22 cellular contexts compared by ENCODE assay signal in genomic region chr13:111877906-111878305, GRCh38.
DNase-seq lines count a peak whose midpoint lies in the region; ATAC-seq, FAIRE-seq and TF ChIP-seq lines count a peak whose summit lies in the region.
"Had no signal": no experiment of that assay in that cellular context is flagged by ENCODE, and none has a peak within 500 bp of the region (broad histone marks: within the 10 kb centered on the region; RNA-seq: fewer than 3 reads in every experiment).

No MANE protein-coding gene starts in this region.

- H3K4me1 Mint-ChIP-seq in activated CD8-positive, alpha-beta memory T cell treated with anti-CD3 and anti-CD28 coated beads, Interleukin-2, amount 10 ng/mL, durations not matched to agents 7 days and 5 days = no peaks in the 10 kb centered on the region

- FAIRE-seq in H1 (lab: Jason Lieb, UNC) = no peak
- FAIRE-seq: A549, D721Med, G401.6, GM12891, GM19239 had no signal

- H3K4ac ChIP-seq in H1 (replicated peaks; ENCODE audit: insufficient read length, low read depth, low read length) = no peak overlapping the region

- H2AK5ac ChIP-seq in H1 (ENCODE audit: low read depth, low read length) = no peak overlapping the region

- no peak overlapping the region for H2BK15ac ChIP-seq in H1 (ENCODE audit: low read length)

- no peak overlapping the region for H3K9ac ChIP-seq in H1 (replicated peaks in 1 of 4; ENCODE audit: extremely low read depth in 1 of 4, low read depth in 3 of 4, low read length in 3 of 4)

- no peak overlapping the region for H3K56ac ChIP-seq in H1 (replicated peaks; ENCODE audit: insufficient read length, low read depth, low read length)

- H4K8ac ChIP-seq in H1 (ENCODE audit: extremely low read depth, insufficient read depth, low read length) = no peak overlapping the region

- H3K27ac Mint-ChIP-seq in activated CD8-positive, alpha-beta memory T cell treated with anti-CD3 and anti-CD28 coated beads, Interleukin-2, amount 10 ng/mL, durations not matched to agents 7 days and 5 days = no peak overlapping the region
- H3K27ac Mint-ChIP-seq: CD4-positive, alpha-beta T cell; GM23338; HFFc6 had no signal

- no peak overlapping the region for H3K27ac ChIP-seq in H1 (ENCODE audit: low read depth, low read length)
- no peak overlapping the region for H3K27ac ChIP-seq in prostate gland
- H3K27ac ChIP-seq: 22Rv1, A549, C4-2B, HL-60 had no signal

- POLR2A ChIA-PET in H1 (lab: Charles Lee; ENCODE audit: partially characterized antibody) = no interaction called here

- H4K5ac ChIP-seq in H1 (ENCODE audit: insufficient read length, low read depth, low read length) = no peak overlapping the region

- TF ChIP-seq EP300 in H1 (IDR thresholded peaks at IDR 0.05; ENCODE audit: borderline replicate concordance in 1 of 2, low read depth in 2 of 2, low read length in 2 of 2) = no peak

- H3K27me3 Mint-ChIP-seq in activated CD8-positive, alpha-beta memory T cell treated with anti-CD3 and anti-CD28 coated beads, Interleukin-2, amount 10 ng/mL, durations not matched to agents 7 days and 5 days = no peaks in the 10 kb centered on the region

- no peak overlapping the region for H2BK120ac ChIP-seq in H1 (replicated peaks; ENCODE audit: low read depth, low read length)

- H2BK5ac ChIP-seq in H1 (ENCODE audit: low read depth, low read length) = no peak overlapping the region

- H3K79me1 ChIP-seq in H1 (ENCODE audit: low read depth, low read length) = no peaks in the 10 kb centered on the region

- no peak overlapping the region for H3K18ac ChIP-seq in H1 (ENCODE audit: extremely low read depth, low read length)

- intact Hi-C loops in prostate gland (cut with DNase I) (no loop called here), lower leg skin (cut with DNase I; ENCODE audit: low total_unique reads) (no loop called here)

- H4K91ac ChIP-seq in H1 (replicated peaks; ENCODE audit: insufficient read length, low read length) = peak overlapping the region; percentile 75

- H3K23ac ChIP-seq in H1 (ENCODE audit: insufficient read length) = no peak overlapping the region

- no peak overlapping the region for H2BK12ac ChIP-seq in H1 (ENCODE audit: low read depth, low read length)

- ATAC-seq in activated CD8-positive, alpha-beta memory T cell treated with anti-CD3 and anti-CD28 coated beads, Interleukin-2, amount 10 ng/mL, durations not matched to agents 7 days and 5 days = no peak
- ATAC-seq: A549, GM23338, HCT116 had no signal

- H3K79me2 ChIP-seq in H1 (ENCODE audit: control insufficient read depth in 1 of 2, insufficient read depth in 2 of 2, low read length in 2 of 2) = no peaks in the 10 kb centered on the region

- H3K36me3 Mint-ChIP-seq in activated CD8-positive, alpha-beta memory T cell treated with anti-CD3 and anti-CD28 coated beads, Interleukin-2, amount 10 ng/mL, durations not matched to agents 7 days and 5 days = no peaks in the 10 kb centered on the region

- H4K20me1 ChIP-seq in H1 (replicated peaks in 1 of 2; ENCODE audit: control insufficient read depth in 1 of 2, insufficient read depth in 2 of 2, low read length in 2 of 2) = no peaks in the 10 kb centered on the region

- TF ChIP-seq RAD21 in H1 (IDR thresholded peaks at IDR 0.05 in 1 of 2, conservative IDR thresholded peaks at IDR 0.05 in 1 of 2; ENCODE audit: low read depth in 2 of 2, low read length in 2 of 2) = no peak

- no peak overlapping the region for H2AFZ ChIP-seq in H1 (ENCODE audit: low read length)
- H2AFZ ChIP-seq: GM23338 had no signal

- H3K27me3 ChIP-seq in H1 (replicated peaks in 1 of 4; ENCODE audit: control insufficient read depth in 3 of 4, extremely low read depth in 1 of 4, insufficient read depth in 3 of 4, low read length in 3 of 4) (no peaks in the 10 kb centered on the region), prostate gland (replicated peaks; ENCODE audit: insufficient read depth) (no peaks in the 10 kb centered on the region)

- H3K4me1 ChIP-seq in H1 (replicated peaks in 1 of 4; ENCODE audit: control insufficient read depth in 3 of 4, insufficient read depth in 4 of 4, low read length in 3 of 4) (no peaks in the 10 kb centered on the region; a peak in 1 of 7 replicates), prostate gland (replicated peaks) (no peaks in the 10 kb centered on the region)
- H3K4me1 ChIP-seq: A549, Caco-2 had no signal

- H3K4me3 ChIP-seq in H1 (ENCODE audit: extremely low read depth in 1 of 4, insufficient read depth in 2 of 4, low read depth in 3 of 4, low read length in 4 of 4) (no peak overlapping the region), prostate gland (no peak overlapping the region), lower leg skin (ENCODE audit: low read depth, poor library complexity, severe bottlenecking) (no peak overlapping the region)
- H3K4me3 ChIP-seq: A549, GM23338 had no signal

- no peak overlapping the region for H3K4me3 Mint-ChIP-seq in activated CD8-positive, alpha-beta memory T cell treated with anti-CD3 and anti-CD28 coated beads, Interleukin-2, amount 10 ng/mL, durations not matched to agents 7 days and 5 days
- H3K4me3 Mint-ChIP-seq: CD4-positive, alpha-beta T cell; GM23338; HFFc6 had no signal

- peak; percentile 32 for DNase-seq in activated CD8-positive, alpha-beta memory T cell treated with anti-CD3 and anti-CD28 coated beads for 24 hours
- DNase-seq in activated CD8-positive, alpha-beta memory T cell treated with anti-CD3 and anti-CD28 coated beads, Interleukin-2, amount 50 U/mL, for 4 hours = no peak
- peak; percentile 7 for DNase-seq in activated CD8-positive, alpha-beta memory T cell treated with anti-CD3 and anti-CD28 coated beads, Interleukin-2, amount 10 ng/mL, durations not matched to agents 7 days and 5 days
- no peak for DNase-seq in H1 (ENCODE audit: low read depth in 1 of 2, low spot score in 2 of 2)
- peak; percentile 1 for DNase-seq in prostate gland (ENCODE audit: low spot score)
- no peak for DNase-seq in hepatic stellate cell (ENCODE audit: low spot score)
- no peak for DNase-seq in lower leg skin (ENCODE audit: low spot score in 2 of 2)
- DNase-seq: AML-193; CD4-positive, alpha-beta T cell; H7; HFFc6 had no signal

- no peak for TF ChIP-seq CTCF in H1 (IDR thresholded peaks at IDR 0.05; ENCODE audit: control extremely low read depth in 1 of 3, insufficient read depth in 1 of 3, low read depth in 1 of 3, low read length in 3 of 3)
- TF ChIP-seq CTCF in prostate gland (IDR thresholded peaks at IDR 0.05) = no peak
- TF ChIP-seq CTCF in lower leg skin (IDR thresholded peaks at IDR 0.05) = no peak

- TF ChIP-seq POLR2A in H1 (IDR thresholded peaks at IDR 0.05; ENCODE audit: control extremely low read depth in 1 of 2, low read depth in 2 of 2, low read length in 2 of 2) (no peak), prostate gland (IDR thresholded peaks at IDR 0.05) (no peak), lower leg skin (IDR thresholded peaks at IDR 0.05) (no peak)

- H3K9me3 ChIP-seq in H1 (ENCODE audit: insufficient read depth in 2 of 2, low read depth in 1 of 2, low read length in 1 of 2) (no peaks in the 10 kb centered on the region), prostate gland (no peaks in the 10 kb centered on the region)
- H3K9me3 ChIP-seq: A549, Caco-2 had no signal

- H3K36me3 ChIP-seq in H1 (ENCODE audit: control insufficient read depth in 2 of 4, insufficient read depth in 4 of 4, low read length in 3 of 4) (no peaks in the 10 kb centered on the region), prostate gland (no peaks in the 10 kb centered on the region)

- no peak overlapping the region for H3K14ac ChIP-seq in H1 (ENCODE audit: insufficient read length)

- CTCF ChIA-PET in activated CD8-positive, alpha-beta memory T cell treated with anti-CD3 and anti-CD28 coated beads, Interleukin-2, amount 10 ng/mL, durations not matched to agents 7 days and 5 days (lab: Charles Lee) = no interaction called here
- CTCF ChIA-PET in H1 (lab: Charles Lee; ENCODE audit: partially characterized antibody) = interaction anchor here (0.5 to 0.7 kb wide), 2 partner anchors 17 to 363 kb away, joined by 3 read pairs; no protein-coding TSS in a partner anchor

- peaks cover 8% of the 10 kb centered on the region for H3K9me3 Mint-ChIP-seq in activated CD8-positive, alpha-beta memory T cell treated with anti-CD3 and anti-CD28 coated beads, Interleukin-2, amount 10 ng/mL, durations not matched to agents 7 days and 5 days (ENCODE audit: low read depth)
- H3K9me3 Mint-ChIP-seq: CD4-positive, alpha-beta T cell; GM23338 had no signal

- WGBS in H1 (ENCODE audit: extremely low coverage in 1 of 2, insufficient coverage in 1 of 2, insufficient read length in 1 of 2, insufficient replicate concordance in 2 of 2, low coverage in 1 of 2, low lambda C conversion rate in 2 of 2, missing lambda C conversion rate in 1 of 2), 2 experiments = 87% methylated on average over 12 of the region's 12 CpGs; no CpG with 5 or more reads in 1 of the 2 experiments
- 89% methylated on average over 12 of the region's 12 CpGs for WGBS in prostate gland
- 87 to 90% methylated on average over 12 of the region's 12 CpGs for WGBS in lower leg skin, 2 donors

- no peak overlapping the region for H2BK20ac ChIP-seq in H1 (ENCODE audit: low read length)

- no peak overlapping the region for H3K4me2 ChIP-seq in H1 (ENCODE audit: insufficient read depth in 1 of 2, low read depth in 2 of 2, low read length in 2 of 2)
- H3K4me2 ChIP-seq: A549, GM23338 had no signal

- no peaks in the 10 kb centered on the region for H3K23me2 ChIP-seq in H1 (ENCODE audit: low read depth, low read length)

TF ChIP-seq in H1, 55 proteins besides CTCF, POLR2A, EP300 and RAD21 (continues in another document):
- no peak for TF ChIP-seq MAX (IDR thresholded peaks at IDR 0.05)
- TF ChIP-seq RFX5 (IDR thresholded peaks at IDR 0.05; ENCODE audit: borderline replicate concordance, low read depth, low read length) = no peak
- no peak for TF ChIP-seq JUN (IDR thresholded peaks at IDR 0.05; ENCODE audit: low read depth, low read length)
- TF ChIP-seq CHD1 (IDR thresholded peaks at IDR 0.05; ENCODE audit: low read depth, low read length) = no peak
- TF ChIP-seq CTBP2 (IDR thresholded peaks at IDR 0.05; ENCODE audit: borderline replicate concordance, insufficient read depth, insufficient read length, low read length) = no peak
- TF ChIP-seq TAF1 (IDR thresholded peaks at IDR 0.05; ENCODE audit: low read depth, low read length) = no peak
- no peak for TF ChIP-seq BRCA1 (IDR thresholded peaks at IDR 0.05; ENCODE audit: low read depth, low read length)

Comparison
In these comparisons a context has a peak if more than half of its experiments do, and no peak if none do; other contexts are left out.
1. DNase-seq: peak in activated CD8-positive, alpha-beta memory T cell treated with anti-CD3 and anti-CD28 coated beads for 24 hours (single experiment), activated CD8-positive, alpha-beta memory T cell treated with anti-CD3 and anti-CD28 coated beads, Interleukin-2, amount 10 ng/mL, durations not matched to agents 7 days and 5 days (single experiment) and prostate gland (single experiment); none in activated CD8-positive, alpha-beta memory T cell treated with anti-CD3 and anti-CD28 coated beads, Interleukin-2, amount 50 U/mL, for 4 hours (single experiment), H1 (0 of 2), hepatic stellate cell (single experiment) and lower leg skin (0 of 2).